ENCODE assay signal across 10 cellular contexts in genomic region chr17:47660064-47660492, GRCh38. TPM values are rescaled to one million over a fixed set of nuclear protein-coding genes. Genes with fewer than 3 reads are reported as not detected.
A peak's percentile ranks its signal among the peaks of the same experiment; 100 is the strongest.
DNase-seq lines count a peak whose midpoint lies in the region; ATAC-seq and TF ChIP-seq lines count a peak whose summit lies in the region.
"Had no signal": no experiment of that assay in that cellular context is flagged by ENCODE, and none has a peak within 500 bp of the region (broad histone marks: within the 10 kb centered on the region; RNA-seq: fewer than 3 reads in every experiment).

No MANE protein-coding gene starts in this region.

- H3K9me3 ChIP-seq in sigmoid colon (no peaks in the 10 kb centered on the region), hepatocyte (ENCODE audit: low read depth) (no peaks in the 10 kb centered on the region), H9 (ENCODE audit: control insufficient read depth, low read depth, low read length) (no peaks in the 10 kb centered on the region)
- H3K9me3 ChIP-seq: SJSA1 had no signal

- H3K27me3 ChIP-seq in sigmoid colon, result no peaks in the 10 kb centered on the region
- H3K27me3 ChIP-seq in hepatocyte, result no peaks in the 10 kb centered on the region
- no peaks in the 10 kb centered on the region for H3K27me3 ChIP-seq in H9 (ENCODE audit: insufficient read depth, low read length)
- H3K27me3 ChIP-seq: SJSA1 had no signal

- TF ChIP-seq EP300 in sigmoid colon (IDR thresholded peaks at IDR 0.05), result no peak

- H3K36me3 ChIP-seq in sigmoid colon, result peaks cover 46 to 100% (median 74%) of the 10 kb centered on the region in 4 donors
- peaks cover 10% of the 10 kb centered on the region for H3K36me3 ChIP-seq in hepatocyte (replicated peaks; ENCODE audit: insufficient read depth, low read depth)

- no peak overlapping the region for H2BK20ac ChIP-seq in H9 (ENCODE audit: low read depth, low read length, poor library complexity, severe bottlenecking)

- H3K27ac ChIP-seq in sigmoid colon (peak overlapping the region in 3 of 4 donors; percentile 3 to 58 (median 25)), hepatocyte (no peak overlapping the region), H9 (ENCODE audit: insufficient read length, low read depth, low read length) (no peak overlapping the region)
- H3K27ac ChIP-seq: SJSA1 had no signal

- H3K27me3 Mint-ChIP-seq in WTC11 (ENCODE audit: low read depth), result no peaks in the 10 kb centered on the region
- H3K27me3 Mint-ChIP-seq in H9 (ENCODE audit: low read depth), result no peaks in the 10 kb centered on the region

- H3K4me3 ChIP-seq in sigmoid colon (peak overlapping the region in 1 of 4 donors; percentile 11), hepatocyte (no peak overlapping the region)
- H3K4me3 ChIP-seq: SJSA1 had no signal

- POLR2A ChIA-PET in WTC11 (lab: Charles Lee), result no interaction called here

- H3K56ac ChIP-seq in H9 (ENCODE audit: insufficient read length, low read depth, low read length), result no peak overlapping the region

- H3K14ac ChIP-seq in H9 (ENCODE audit: insufficient read depth, low read length), result no peak overlapping the region

- no peak overlapping the region for H4K91ac ChIP-seq in H9 (ENCODE audit: insufficient read length, low read depth, low read length)

- no peak overlapping the region for H2BK12ac ChIP-seq in H9 (ENCODE audit: insufficient read length, low read depth, low read length)

- no peak overlapping the region for H2BK15ac ChIP-seq in H9 (ENCODE audit: low read depth, low read length)

- H3K23ac ChIP-seq in H9 (ENCODE audit: insufficient read length, low read depth, low read length), result no peak overlapping the region

- peaks cover 9% of the 10 kb centered on the region for H3K79me1 ChIP-seq in H9 (ENCODE audit: insufficient read depth, low read depth, low read length, poor library complexity, severe bottlenecking)

- no peak overlapping the region for H3K9ac ChIP-seq in H9 (ENCODE audit: extremely low read depth, insufficient read length, low read length)

- no peak overlapping the region for H3K4ac ChIP-seq in H9 (ENCODE audit: low read depth, low read length)

- H2BK120ac ChIP-seq in H9 (ENCODE audit: low read depth, low read length, poor library complexity, severe bottlenecking), result no peak overlapping the region

- H3K4me1 ChIP-seq in sigmoid colon (peaks cover 0 to 27% (median 14%) of the 10 kb centered on the region in 4 donors), hepatocyte (ENCODE audit: insufficient read depth) (no peaks in the 10 kb centered on the region), H9 (ENCODE audit: insufficient read depth, low read length) (peaks cover 1% of the 10 kb centered on the region)
- H3K4me1 ChIP-seq: SJSA1 had no signal

- CTCF ChIA-PET in WTC11 (lab: Charles Lee), result no interaction called here

- H3K4me3 Mint-ChIP-seq in WTC11, result no peak overlapping the region
- no peak overlapping the region for H3K4me3 Mint-ChIP-seq in H9

- TF ChIP-seq POLR2A in sigmoid colon (IDR thresholded peaks at IDR 0.05), result no peak

- intact Hi-C loops in sigmoid colon (cut with DNase I), result loop anchor here (5.0 kb wide), 1 partner anchor 142 kb away; no protein-coding TSS in a partner anchor

- DNase-seq in WTC11 (ENCODE audit: low spot score) (no peak), sigmoid colon (no peak), hepatocyte (ENCODE audit: low spot score) (no peak), H9 (no peak), NCI-H1417 (lab: John Stamatoyannopoulos, UW) (no peak)
- DNase-seq: GOT3 had no signal

- H3K23me2 ChIP-seq in H9 (ENCODE audit: insufficient read length, low read depth, low read length, poor library complexity, severe bottlenecking), result peaks cover 3% of the 10 kb centered on the region

- no peak overlapping the region for H4K8ac ChIP-seq in H9 (replicated peaks; ENCODE audit: insufficient read length, low read depth, low read length)

- peak; percentile 47 for ATAC-seq in GM18873 (IDR thresholded peaks at IDR 0.05; ENCODE audit: low FRiP score, unreplicated experiment)
- peak; percentile 52 for ATAC-seq in HG03095 (IDR thresholded peaks at IDR 0.05; ENCODE audit: unreplicated experiment)
- no peak for ATAC-seq in WTC11
- ATAC-seq in HG02884 (IDR thresholded peaks at IDR 0.05; ENCODE audit: unreplicated experiment), result no peak

- peaks cover 35% of the 10 kb centered on the region for H4K20me1 ChIP-seq in hepatocyte (ENCODE audit: insufficient read depth, poor library complexity, severe bottlenecking)
- no peaks in the 10 kb centered on the region for H4K20me1 ChIP-seq in H9 (ENCODE audit: control insufficient read depth, insufficient read depth, insufficient read length)

- H4K5ac ChIP-seq in H9 (ENCODE audit: insufficient read length, low read depth, low read length), result no peak overlapping the region

- no peak overlapping the region for H2BK5ac ChIP-seq in H9 (ENCODE audit: insufficient read length, low read length)

- H2AK5ac ChIP-seq in H9 (ENCODE audit: insufficient read length, low read length), result no peak overlapping the region

- H3K4me2 ChIP-seq in hepatocyte, result no peak overlapping the region
- H3K4me2 ChIP-seq in H9 (ENCODE audit: insufficient read depth, insufficient read length, low read length), result no peak overlapping the region

- no peak overlapping the region for H3T11ph ChIP-seq in H9 (ENCODE audit: low read length)

- H3K27ac Mint-ChIP-seq in WTC11, result peak overlapping the region; percentile 90; the same call in 1 of the 2 replicates
- 0 out of 7 replicates have a peak overlapping the region, but pooled peaks of 1 of the 3 experiments have one; percentile 23 for H3K27ac Mint-ChIP-seq in H9

- no peak overlapping the region for H2AFZ ChIP-seq in hepatocyte
- H2AFZ ChIP-seq in H9 (ENCODE audit: low read length), result no peak overlapping the region

- peaks cover 81% of the 10 kb centered on the region for H3K36me3 Mint-ChIP-seq in WTC11
- H3K36me3 Mint-ChIP-seq in H9 (ENCODE audit: insufficient read depth in 1 of 3, low read depth in 3 of 3), result peaks cover 60 to 95% (median 84%) of the 10 kb centered on the region in 3 experiments

- TF ChIP-seq CTCF in WTC11 (IDR thresholded peaks at IDR 0.05) (no peak), sigmoid colon (IDR thresholded peaks at IDR 0.05) (peak in 1 of 4 experiments; percentile 21), hepatocyte (IDR thresholded peaks at IDR 0.05; ENCODE audit: poor library complexity) (no peak), H9 (conservative IDR thresholded peaks at IDR 0.05) (no peak)

- no peaks in the 10 kb centered on the region for H3K9me3 Mint-ChIP-seq in WTC11
- no peaks in the 10 kb centered on the region for H3K9me3 Mint-ChIP-seq in H9

- H3K9me2 ChIP-seq in hepatocyte (replicated peaks; ENCODE audit: insufficient read depth), result no peaks in the 10 kb centered on the region

- H3K18ac ChIP-seq in H9 (ENCODE audit: insufficient read length, low read depth, low read length), result no peak overlapping the region

- 15 to 17% methylated on average over 6 of the region's 6 CpGs for WGBS in sigmoid colon, 2 donors
- WGBS in hepatocyte (ENCODE audit: low lambda C conversion rate, missing lambda C conversion rate), result 91% methylated on average over 6 of the region's 6 CpGs
- WGBS in H9 (ENCODE audit: extremely low coverage, insufficient read length, low lambda C conversion rate), result no CpG with 5 or more reads among the region's 6 CpGs

- H3K79me2 ChIP-seq in hepatocyte (peaks cover 59% of the 10 kb centered on the region), H9 (ENCODE audit: insufficient read depth, low read length) (peaks cover 8% of the 10 kb centered on the region; the same call in 1 of the 2 replicates)

- H3K4me1 Mint-ChIP-seq in WTC11 (peaks cover 12% of the 10 kb centered on the region), H9 (peaks cover 11 to 23% of the 10 kb centered on the region in 2 experiments)

TF ChIP-seq in WTC11, 78 proteins besides CTCF, POLR2A, EP300 and RAD21 (continues in another document):
- TF ChIP-seq CREB1 (CRISPR knock-in tag; IDR thresholded peaks at IDR 0.05) (no peak), ZNF532 (CRISPR knock-in tag; IDR thresholded peaks at IDR 0.05; ENCODE audit: borderline replicate concordance) (no peak), NR3C1 (CRISPR knock-in tag; conservative IDR thresholded peaks at IDR 0.05; ENCODE audit: low read depth) (no peak), ZNF263 (CRISPR knock-in tag; IDR thresholded peaks at IDR 0.05; ENCODE audit: low read depth) (no peak)

RNA-seq across cellular contexts. Expression of gene KPNB1, which starts 10.4 kb away (rescaled TPM):
- total RNA-seq in WTC11 (2021) (437 to 506 TPM (median 452 TPM) in 3 replicates), sigmoid colon (100 to 1,000 TPM; 185 to 268 (median 214) TPM), hepatocyte (174 and 194 TPM in 2 replicates), H9 (2021) (742 and 764 TPM in 2 replicates)
- polyA plus RNA-seq in sigmoid colon (100 to 1,000 TPM in 1 of 3 donors, 10 to 100 TPM in 2; 23.4 to 103 (median 39.1) TPM), hepatocyte (56.8 and 59.5 TPM in 2 replicates)

RNA-seq across cellular contexts. Expression of gene TBKBP1, which starts 33.9 kb away (rescaled TPM):
- 14.7 to 17.4 TPM (median 15.8 TPM) in 3 replicates for total RNA-seq in WTC11 (2021)
- 10 to 100 TPM in 2 of 4 donors, 1 to 10 TPM in 2; 7.8 to 25.5 (median 11.2) TPM for total RNA-seq in sigmoid colon
- 1 to 10 TPM; 3.5 to 4.6 (median 4.2) TPM for polyA plus RNA-seq in sigmoid colon
- total RNA-seq in hepatocyte, result 15.5 and 17.8 TPM in 2 replicates
- polyA plus RNA-seq in hepatocyte, result 5.6 and 7.5 TPM in 2 replicates
- 33.2 and 33.6 TPM in 2 replicates for total RNA-seq in H9 (2021)

Comparison
In these comparisons a context has a peak if more than half of its experiments do, and no peak if none do; other contexts are left out.
1. ATAC-seq: peak in GM18873 (single experiment) and HG03095 (single experiment); none in WTC11 (single experiment) and HG02884 (single experiment).
2. H3K27ac ChIP-seq: peak in sigmoid colon (3 of 4); none in hepatocyte (single experiment) and H9 (single experiment).